Comparison of ENCODE assay signal across 8 cellular contexts in genomic region chr6:45697605-45698004, GRCh38.
DNase-seq lines count a peak whose midpoint lies in the region; ATAC-seq, FAIRE-seq and TF ChIP-seq lines count a peak whose summit lies in the region.

No MANE protein-coding gene starts in this region.

- no peak for TF ChIP-seq POLR2A in GM12892 (IDR thresholded peaks at IDR 0.05; ENCODE audit: low read depth, low read length)

- peak; percentile 97 for DNase-seq in astrocyte of the hippocampus (ENCODE audit: low read depth, low spot score)
- DNase-seq in smooth muscle cell of the brain vasculature (ENCODE audit: low read depth, low spot score), result peak; percentile 35
- DNase-seq in stimulated activated CD4-positive, alpha-beta T cell treated with anti-CD3 and anti-CD28 coated beads, Interleukin-1b, Interleukin-23, amount 100 ng/mL, for 48 hours, result no peak
- no peak for DNase-seq in GM12892 (ENCODE audit: insufficient read length)
- DNase-seq in NCI-H524 treated with DMSO at 0.1 percent for 48 hours (lab: John Stamatoyannopoulos, UW), result no peak
- no peak for DNase-seq in iPS-NIHi11 (ENCODE audit: low spot score)

- no peak for FAIRE-seq in GM12892 (lab: Jason Lieb, UNC)

- ATAC-seq in GM19438 (IDR thresholded peaks at IDR 0.05; ENCODE audit: low read depth, unreplicated experiment) (peak; percentile 72), HG03520 (IDR thresholded peaks at IDR 0.05; ENCODE audit: unreplicated experiment) (peak; percentile 84)

Comparison
In these comparisons a context has a peak if more than half of its experiments do, and no peak if none do; other contexts are left out.
1. DNase-seq: peak in astrocyte of the hippocampus (single experiment) and smooth muscle cell of the brain vasculature (single experiment); none in stimulated activated CD4-positive, alpha-beta T cell treated with anti-CD3 and anti-CD28 coated beads, Interleukin-1b, Interleukin-23, amount 100 ng/mL, for 48 hours (single experiment), GM12892 (single experiment), NCI-H524 treated with DMSO at 0.1 percent for 48 hours (single experiment) and iPS-NIHi11 (single experiment).